In the genomic region with DNA sequence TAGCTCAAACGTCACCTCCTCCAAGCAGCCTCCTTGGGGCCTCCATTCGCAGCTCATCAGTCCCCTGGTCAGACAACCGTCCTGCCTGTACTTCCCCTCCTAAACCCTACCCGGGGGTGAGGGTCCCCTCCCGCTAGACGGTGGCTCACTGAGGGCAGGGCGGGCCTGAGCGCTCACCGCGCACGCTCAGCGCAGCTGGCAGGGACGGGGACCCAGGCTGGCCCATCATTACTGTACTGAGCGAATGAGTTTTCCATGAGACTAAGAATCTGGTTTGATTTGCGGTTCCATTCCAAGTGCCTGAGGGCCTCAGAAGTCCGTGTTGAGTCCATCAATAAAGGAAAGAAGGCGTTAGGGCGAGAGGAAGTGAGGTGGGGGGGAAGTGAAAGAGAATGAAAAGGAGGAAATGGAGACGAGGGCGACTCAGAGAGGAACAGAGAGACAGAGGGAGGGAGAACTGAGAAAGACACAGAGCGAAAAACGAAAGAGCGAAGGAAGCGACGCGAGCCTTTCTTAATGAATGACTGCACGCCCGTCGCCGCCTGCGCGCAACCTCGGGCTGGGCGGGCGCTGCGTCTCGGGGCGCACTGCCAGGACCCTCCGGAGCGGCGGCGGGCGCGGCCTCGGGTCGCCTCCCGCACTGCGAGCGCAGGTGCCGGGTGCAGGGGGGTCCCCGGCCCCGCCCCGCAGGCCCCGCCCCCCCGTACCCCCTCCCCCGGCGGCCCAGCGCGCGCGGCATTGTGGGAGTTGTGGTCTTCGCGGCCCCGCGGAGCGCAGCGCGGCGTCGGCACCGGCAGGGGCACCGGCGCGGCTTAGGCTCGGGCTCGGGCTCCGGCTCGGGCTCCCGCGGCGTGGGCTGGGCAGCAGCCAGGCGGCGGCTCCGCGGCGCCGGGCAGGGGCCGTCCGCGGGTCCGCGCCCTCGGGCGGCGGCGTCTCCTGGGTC, we compare ENCODE assay signal across 8 cellular contexts. TPM values are rescaled to one million over a fixed set of nuclear protein-coding genes. Genes with fewer than 3 reads are reported as not detected.
DNase-seq lines count a peak whose midpoint lies in the region; ATAC-seq and TF ChIP-seq lines count a peak whose summit lies in the region.

A gene with protein sequence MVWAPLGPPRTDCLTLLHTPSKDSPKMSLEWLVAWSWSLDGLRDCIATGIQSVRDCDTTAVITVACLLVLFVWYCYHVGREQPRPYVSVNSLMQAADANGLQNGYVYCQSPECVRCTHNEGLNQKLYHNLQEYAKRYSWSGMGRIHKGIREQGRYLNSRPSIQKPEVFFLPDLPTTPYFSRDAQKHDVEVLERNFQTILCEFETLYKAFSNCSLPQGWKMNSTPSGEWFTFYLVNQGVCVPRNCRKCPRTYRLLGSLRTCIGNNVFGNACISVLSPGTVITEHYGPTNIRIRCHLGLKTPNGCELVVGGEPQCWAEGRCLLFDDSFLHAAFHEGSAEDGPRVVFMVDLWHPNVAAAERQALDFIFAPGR (plus strand): TSS at position 746 of the 943 bp plus-strand sequence. CDS start 4,356 bp downstream, outside the sequence.

- CTCF ChIA-PET in Caco-2 (lab: Charles Lee) (interaction anchor here (0.6 kb wide), 2 partner anchors 65 to 169 kb away, joined by 3 to 6 read pairs; no protein-coding TSS in a partner anchor), Panc1 (lab: Charles Lee) (no interaction called here)

- no peak for TF ChIP-seq POLR2A in esophagus muscularis mucosa (IDR thresholded peaks at IDR 0.05; ENCODE audit: low read depth)

- H3K4me1 ChIP-seq in Caco-2 = 0 out of 2 replicates have a peak, but pooled peaks cover 3% of the 10 kb centered on the region
- no peaks in the 10 kb centered on the region for H3K4me1 ChIP-seq in Panc1 (ENCODE audit: control insufficient read depth, insufficient read depth, low read length)
- H3K4me1 ChIP-seq in esophagus muscularis mucosa = peaks cover 8 to 17% (median 14%) of the 10 kb centered on the region in 4 donors

- H3K4me3 Mint-ChIP-seq in Caco-2 (ENCODE audit: unreplicated experiment) = peak within 1 kb of the TSS; percentile 94
- H3K4me3 Mint-ChIP-seq in naive thymus-derived CD8-positive, alpha-beta T cell = peak within 1 kb of the TSS; percentile 89 to 100 (median 96)
- peak within 1 kb of the TSS; percentile 84 for H3K4me3 Mint-ChIP-seq in stimulated activated effector memory CD8-positive, alpha-beta T cell treated with anti-CD3 and anti-CD28 coated beads, Interleukin-12 subunit alpha, Interleukin-12 subunit beta, amount 100 ng/mL, for 72 hours

- intact Hi-C loops in Caco-2 (cut with micrococcal nuclease; ENCODE audit: unreplicated experiment) = no loop called here
- intact Hi-C loops in Panc1 (cut with micrococcal nuclease; ENCODE audit: unreplicated experiment) = no loop called here
- intact Hi-C loops in esophagus muscularis mucosa (cut with DNase I) = no loop called here

- H3K27ac ChIP-seq in Panc1 (ENCODE audit: low read length) = peak within 1 kb of the TSS; percentile 48
- peak within 1 kb of the TSS; percentile 62 to 76 (median 72) for H3K27ac ChIP-seq in esophagus muscularis mucosa (replicated peaks in 1 of 4)

- ATAC-seq in GM19468 (IDR thresholded peaks at IDR 0.05; ENCODE audit: extremely low read depth, unreplicated experiment) (peak; percentile 65), Panc1 (peak; percentile 92)
- peak; percentile 90 to 91 for ATAC-seq in naive thymus-derived CD8-positive, alpha-beta T cell
- peak; percentile 91 for ATAC-seq in stimulated activated effector memory CD8-positive, alpha-beta T cell treated with anti-CD3 and anti-CD28 coated beads, Interleukin-12 subunit alpha, Interleukin-12 subunit beta, amount 100 ng/mL, for 72 hours

- POLR2A ChIA-PET in Caco-2 (lab: Charles Lee) = no interaction called here
- POLR2A ChIA-PET in Panc1 (lab: Charles Lee) = no interaction called here
- POLR2A ChIA-PET in naive thymus-derived CD8-positive, alpha-beta T cell (lab: Charles Lee) = interaction anchor here (0.5 to 3.8 kb wide), 6 partner anchors 8 to 60 kb away, joined by 3 to 28 read pairs (median 3); a partner anchor contains a TSS

- TF ChIP-seq EP300 in esophagus muscularis mucosa (IDR thresholded peaks at IDR 0.05) = no peak

- H3K36me3 ChIP-seq in Caco-2 (ENCODE audit: control insufficient read depth, insufficient read depth, low read length) = no peaks in the 10 kb centered on the region
- H3K36me3 ChIP-seq in Panc1 (ENCODE audit: control insufficient read depth, insufficient read depth, low read length) = no peaks in the 10 kb centered on the region
- H3K36me3 ChIP-seq in esophagus muscularis mucosa = no peaks in the 10 kb centered on the region

- peaks cover 27% of the 10 kb centered on the region for H3K27me3 Mint-ChIP-seq in Caco-2 (ENCODE audit: insufficient read depth, unreplicated experiment)
- H3K27me3 Mint-ChIP-seq in naive thymus-derived CD8-positive, alpha-beta T cell = peaks cover 0 to 2% (median 0%) of the 10 kb centered on the region in 5 donors

- H3K9me3 Mint-ChIP-seq in Caco-2 (ENCODE audit: unreplicated experiment) = no peaks in the 10 kb centered on the region
- H3K9me3 Mint-ChIP-seq in naive thymus-derived CD8-positive, alpha-beta T cell = peaks cover 0 to 5% (median 0%) of the 10 kb centered on the region in 9 donors
- H3K9me3 Mint-ChIP-seq in stimulated activated effector memory CD8-positive, alpha-beta T cell treated with anti-CD3 and anti-CD28 coated beads, Interleukin-12 subunit alpha, Interleukin-12 subunit beta, amount 100 ng/mL, for 72 hours = no peaks in the 10 kb centered on the region

- no peaks in the 10 kb centered on the region for H3K27me3 ChIP-seq in Caco-2 (replicated peaks; ENCODE audit: control insufficient read depth, insufficient read depth, low read length)
- H3K27me3 ChIP-seq in Panc1 (ENCODE audit: control insufficient read depth, insufficient read depth, low read length) = peaks cover 8% of the 10 kb centered on the region
- H3K27me3 ChIP-seq in esophagus muscularis mucosa = peaks cover 0 to 23% (median 0%) of the 10 kb centered on the region in 4 donors

- BruUV-seq in Caco-2 (replicated peaks; lab: Mats Ljungman, UMichigan) = no TSS peak
- BruUV-seq in Panc1 (replicated peaks; lab: Mats Ljungman, UMichigan) = no TSS peak

- H3K4me3 ChIP-seq in Caco-2 (ENCODE audit: low read depth, low read length) (peak within 1 kb of the TSS; percentile 51), Panc1 (ENCODE audit: low read depth in 2 of 2, low read length in 2 of 2) (peak within 1 kb of the TSS; percentile 57 to 80), esophagus muscularis mucosa (peak within 1 kb of the TSS; percentile 60 to 83 (median 65))

- under 1% methylated on average over 42 of the region's 96 CpGs for WGBS in esophagus muscularis mucosa

- H3K27ac Mint-ChIP-seq in Caco-2 (ENCODE audit: unreplicated experiment) = no peak within 1 kb of the TSS
- H3K27ac Mint-ChIP-seq in naive thymus-derived CD8-positive, alpha-beta T cell = peak within 1 kb of the TSS; percentile 98 to 100 (median 98)
- peak within 1 kb of the TSS; percentile 99 for H3K27ac Mint-ChIP-seq in stimulated activated effector memory CD8-positive, alpha-beta T cell treated with anti-CD3 and anti-CD28 coated beads, Interleukin-12 subunit alpha, Interleukin-12 subunit beta, amount 100 ng/mL, for 72 hours

- H3K9me3 ChIP-seq in Caco-2 (no peaks in the 10 kb centered on the region), Panc1 (ENCODE audit: control insufficient read depth, insufficient read depth, low read depth, low read length) (no peaks in the 10 kb centered on the region), esophagus muscularis mucosa (peaks cover 0 to under 1% (median under 1%) of the 10 kb centered on the region in 4 donors)

- DNase-seq in Caco-2 = peak in 1 of 2 experiments; percentile 53
- peak; percentile 55 for DNase-seq in HPDE6-E6E7 (ENCODE audit: extremely low spot score)
- DNase-seq in Panc1 (ENCODE audit: low read depth, low spot score) = no peak
- DNase-seq in activated T-cell treated with anti-CD3 and anti-CD28 coated beads, Interleukin-2, amount 50 U/mL, for 1 hour = peak; percentile 87
- no peak for DNase-seq in esophagus muscularis mucosa (ENCODE audit: extremely low spot score)
- DNase-seq in naive thymus-derived CD8-positive, alpha-beta T cell = peak; percentile 72 to 88 (median 84)
- peak; percentile 67 to 89 for DNase-seq in stimulated activated effector memory CD8-positive, alpha-beta T cell treated with anti-CD3 and anti-CD28 coated beads, Interleukin-12 subunit alpha, Interleukin-12 subunit beta, amount 100 ng/mL, for 72 hours (ENCODE audit: low spot score in 2 of 2)

- TF ChIP-seq CTCF in Caco-2 (IDR thresholded peaks at IDR 0.05; ENCODE audit: insufficient read depth in 1 of 2, low read depth in 1 of 2, low read length in 1 of 2, severe bottlenecking in 1 of 2, unreplicated experiment in 1 of 2) (no peak), Panc1 (IDR thresholded peaks at IDR 0.05) (no peak), esophagus muscularis mucosa (IDR thresholded peaks at IDR 0.05) (no peak)

- H3K36me3 Mint-ChIP-seq in Caco-2 (ENCODE audit: insufficient read depth, unreplicated experiment) = peaks cover 6% of the 10 kb centered on the region
- H3K36me3 Mint-ChIP-seq in naive thymus-derived CD8-positive, alpha-beta T cell = peaks cover 0 to 2% (median 0%) of the 10 kb centered on the region in 3 donors
- H3K36me3 Mint-ChIP-seq in stimulated activated effector memory CD8-positive, alpha-beta T cell treated with anti-CD3 and anti-CD28 coated beads, Interleukin-12 subunit alpha, Interleukin-12 subunit beta, amount 100 ng/mL, for 72 hours = peaks cover 40% of the 10 kb centered on the region

- peaks cover 9% of the 10 kb centered on the region for H3K4me1 Mint-ChIP-seq in Caco-2 (ENCODE audit: low read depth, unreplicated experiment)
- H3K4me1 Mint-ChIP-seq in naive thymus-derived CD8-positive, alpha-beta T cell = peaks cover 10 to 49% (median 31%) of the 10 kb centered on the region in 4 donors
- peaks cover 51% of the 10 kb centered on the region for H3K4me1 Mint-ChIP-seq in stimulated activated effector memory CD8-positive, alpha-beta T cell treated with anti-CD3 and anti-CD28 coated beads, Interleukin-12 subunit alpha, Interleukin-12 subunit beta, amount 100 ng/mL, for 72 hours

- in situ Hi-C loops in Panc1 (cut with HindIII; ENCODE audit: low pct_unique_long_range_greater_than_20kb, low sequenced_read_pairs) = no loop called here

RNA-seq across cellular contexts. Expression of the gene that starts here (rescaled TPM):
- total RNA-seq in Caco-2 (2022) (not detected in 2 replicates), Panc1 (2021; ENCODE audit: unreplicated experiment) (0.15 TPM), esophagus muscularis mucosa (1 to 10 TPM in 2 of 4 donors, under 1 TPM in 2; 0.42 to 1.1 (median 0.88) TPM)
- 0.38 TPM for polyA plus RNA-seq in Panc1 (2012; ENCODE audit: insufficient read length)
- 1 to 10 TPM; 2.9 to 3.5 TPM for total RNA-seq in naive thymus-derived CD8-positive, alpha-beta T cell
- 1 to 10 TPM; 2.3 to 3.1 (median 2.5) TPM for polyA plus RNA-seq in naive thymus-derived CD8-positive, alpha-beta T cell

Comparison
In these comparisons a context has a peak if more than half of its experiments do, and no peak if none do; other contexts are left out.
1. Peak in ATAC-seq, H3K4me3 ChIP-seq and H3K27ac ChIP-seq in Panc1; RNA of the gene not detected or under 1 TPM.
2. DNase-seq: peak in HPDE6-E6E7 (single experiment), activated T-cell treated with anti-CD3 and anti-CD28 coated beads, Interleukin-2, amount 50 U/mL, for 1 hour (single experiment), naive thymus-derived CD8-positive, alpha-beta T cell (10 of 10) and stimulated activated effector memory CD8-positive, alpha-beta T cell treated with anti-CD3 and anti-CD28 coated beads, Interleukin-12 subunit alpha, Interleukin-12 subunit beta, amount 100 ng/mL, for 72 hours (2 of 2); none in Panc1 (single experiment) and esophagus muscularis mucosa (single experiment).
3. Peak in every context shown above with its lines, with median percentiles within 50 percentile points of each other: H3K4me3 ChIP-seq, H3K4me3 Mint-ChIP-seq and ATAC-seq.